Comparison of ENCODE assay signal across 1 cellular context in the genomic region with DNA sequence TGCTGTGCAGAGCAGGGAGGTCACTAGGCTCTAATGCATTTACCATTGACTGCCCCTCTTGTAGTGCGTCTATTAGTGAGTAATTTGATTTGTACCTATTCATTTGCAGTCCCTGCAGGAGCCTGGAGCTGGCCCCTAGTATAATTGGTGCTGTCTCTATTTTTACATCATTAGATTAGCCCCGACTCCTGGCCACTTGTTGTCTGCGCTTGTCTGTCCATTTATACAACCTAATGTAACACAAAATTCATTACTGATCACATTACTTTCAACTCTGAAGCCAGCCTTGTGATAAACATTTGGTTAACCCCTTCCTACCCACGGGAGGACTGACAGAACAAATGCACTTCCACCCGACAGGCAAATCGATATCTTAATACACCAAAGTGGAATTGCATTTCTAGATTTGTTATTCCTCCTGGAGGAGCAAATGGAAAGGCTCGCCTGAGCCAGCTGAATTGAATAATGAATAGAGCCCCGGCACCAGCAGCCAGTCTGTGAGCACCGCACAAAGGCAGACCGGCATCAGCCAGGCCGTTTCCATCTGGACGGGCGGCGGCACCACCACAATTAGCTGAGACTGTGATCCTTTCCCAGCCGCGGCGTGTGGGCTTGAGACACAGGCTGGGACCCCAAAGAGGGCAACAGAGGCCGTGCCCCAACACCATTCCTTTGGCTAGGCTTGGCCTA.
TF ChIP-seq lines count a peak whose summit lies in the region.

No MANE protein-coding gene starts in this region.

TF ChIP-seq in SK-N-SH treated with all-trans-retinoic acid at 6 μM for 48 hours, 23 proteins besides CTCF, POLR2A, EP300 and RAD21 (continued from another document):
- TF ChIP-seq CSRNP3 (CRISPR knock-in tag; IDR thresholded peaks at IDR 0.05) (0 out of 2 replicates have a peak, but pooled peaks have one; percentile 54), ZFP30 (CRISPR knock-in tag; IDR thresholded peaks at IDR 0.05) (no peak), BACH2 (CRISPR knock-in tag; IDR thresholded peaks at IDR 0.05; ENCODE audit: borderline replicate concordance) (no peak), ZNF565 (CRISPR knock-in tag; conservative IDR thresholded peaks at IDR 0.05; ENCODE audit: low read depth) (0 out of 2 replicates have a peak, but pooled peaks have one; percentile 26), OSR1 (CRISPR knock-in tag; IDR thresholded peaks at IDR 0.05) (no peak), ISL1 (CRISPR knock-in tag; IDR thresholded peaks at IDR 0.05) (peak; percentile 85), TSHZ2 (CRISPR knock-in tag; IDR thresholded peaks at IDR 0.05) (peak; percentile 87)
